9 cellular contexts compared by ENCODE assay signal in the genomic region with DNA sequence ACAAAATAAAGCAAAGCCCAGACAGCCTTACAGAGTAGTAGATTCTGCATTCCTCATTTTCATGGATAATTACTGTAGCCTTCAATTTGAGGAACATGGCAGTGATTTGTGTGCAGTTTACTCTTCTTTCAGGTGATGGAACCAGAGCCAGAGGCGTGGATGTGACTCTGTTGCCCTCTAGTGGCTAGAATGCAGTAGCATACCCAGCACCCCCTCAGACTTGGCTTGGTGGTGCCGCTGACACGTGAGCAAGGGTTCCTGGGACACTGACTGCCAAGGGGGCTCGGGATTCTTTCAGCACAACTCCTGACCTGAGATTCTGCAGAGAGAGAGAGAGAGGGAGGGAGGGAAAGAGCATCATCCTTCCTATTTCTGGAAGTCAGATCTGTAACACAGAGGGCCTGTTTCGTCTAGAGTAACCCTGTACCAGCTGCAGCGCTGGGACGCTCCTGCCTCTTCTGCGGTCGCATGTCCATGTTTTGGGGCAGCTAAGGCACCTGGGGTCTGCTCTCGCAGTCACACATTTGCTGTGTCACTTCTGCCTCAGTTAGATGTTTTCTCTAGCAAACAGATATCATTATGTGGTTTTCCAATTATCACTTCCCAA.
DNase-seq lines count a peak whose midpoint lies in the region; ATAC-seq, FAIRE-seq and TF ChIP-seq lines count a peak whose summit lies in the region.
"Had no signal": no experiment of that assay in that cellular context is flagged by ENCODE, and none has a peak within 500 bp of the region (broad histone marks: within the 10 kb centered on the region; RNA-seq: fewer than 3 reads in every experiment).

No MANE protein-coding gene starts in this region.

- no peak overlapping the region for H3K27ac ChIP-seq in prostate gland

- no peak for FAIRE-seq in RCC 7860 (lab: Jason Lieb, UNC)
- FAIRE-seq: endometrium had no signal

- TF ChIP-seq EP300 in Ishikawa (IDR thresholded peaks at IDR 0.05; ENCODE audit: borderline replicate concordance): no peak

- intact Hi-C loops in left cardiac atrium (cut with DNase I) (no loop called here), prostate gland (cut with DNase I) (no loop called here)

- no peaks in the 10 kb centered on the region for H3K4me1 ChIP-seq in prostate gland (replicated peaks)

- no peaks in the 10 kb centered on the region for H3K4me1 Mint-ChIP-seq in activated naive CD8-positive, alpha-beta T cell treated with anti-CD3 and anti-CD28 coated beads, Interleukin-2, amount 50 U/mL, for 24 hours

- ATAC-seq in GM21529 (IDR thresholded peaks at IDR 0.05; ENCODE audit: unreplicated experiment) (peak; percentile 98), left cardiac atrium (peak; percentile 78 to 89)
- ATAC-seq in activated naive CD8-positive, alpha-beta T cell treated with anti-CD3 and anti-CD28 coated beads, Interleukin-2, amount 50 U/mL, for 24 hours: peak; percentile 81

- TF ChIP-seq RAD21 in Ishikawa (IDR thresholded peaks at IDR 0.05; ENCODE audit: low read depth): peak; percentile 76

- no peaks in the 10 kb centered on the region for H3K9me3 ChIP-seq in prostate gland

- TF ChIP-seq POLR2A in prostate gland (IDR thresholded peaks at IDR 0.05): no peak

- no peak overlapping the region for H3K4me3 Mint-ChIP-seq in activated naive CD8-positive, alpha-beta T cell treated with anti-CD3 and anti-CD28 coated beads, Interleukin-2, amount 50 U/mL, for 24 hours

- peak; percentile 5 for DNase-seq in GDM1 (lab: John Stamatoyannopoulos, UW)
- DNase-seq in RCC 7860 (ENCODE audit: low spot score): peak; percentile 8
- DNase-seq in activated naive CD8-positive, alpha-beta T cell treated with anti-CD3 and anti-CD28 coated beads, Interleukin-2, amount 50 U/mL, for 24 hours: peak; percentile 29
- DNase-seq in left cardiac atrium: peak; percentile 44
- peak; percentile 27 for DNase-seq in prostate gland (ENCODE audit: low spot score)
- no peak for DNase-seq in effector CD8-positive, alpha-beta T cell (lab: John Stamatoyannopoulos, UW)

- no peaks in the 10 kb centered on the region for H3K36me3 Mint-ChIP-seq in activated naive CD8-positive, alpha-beta T cell treated with anti-CD3 and anti-CD28 coated beads, Interleukin-2, amount 50 U/mL, for 24 hours (ENCODE audit: low read depth)

- 40% methylated on average over 10 of the region's 10 CpGs for WGBS in prostate gland

- TF ChIP-seq CTCF in prostate gland (IDR thresholded peaks at IDR 0.05): peak; percentile 64 to 85 (median 78)

- H3K27ac Mint-ChIP-seq in activated naive CD8-positive, alpha-beta T cell treated with anti-CD3 and anti-CD28 coated beads, Interleukin-2, amount 50 U/mL, for 24 hours: no peak overlapping the region

- peaks cover 4% of the 10 kb centered on the region for H3K27me3 Mint-ChIP-seq in activated naive CD8-positive, alpha-beta T cell treated with anti-CD3 and anti-CD28 coated beads, Interleukin-2, amount 50 U/mL, for 24 hours

- H3K9me3 Mint-ChIP-seq in activated naive CD8-positive, alpha-beta T cell treated with anti-CD3 and anti-CD28 coated beads, Interleukin-2, amount 50 U/mL, for 24 hours: no peaks in the 10 kb centered on the region

- no peaks in the 10 kb centered on the region for H3K36me3 ChIP-seq in prostate gland

- no peak overlapping the region for H3K4me3 ChIP-seq in prostate gland

- no peaks in the 10 kb centered on the region for H3K27me3 ChIP-seq in prostate gland (replicated peaks; ENCODE audit: insufficient read depth)

TF ChIP-seq in Ishikawa, 13 proteins besides CTCF, POLR2A, EP300 and RAD21:
- TF ChIP-seq, protein P1, sequence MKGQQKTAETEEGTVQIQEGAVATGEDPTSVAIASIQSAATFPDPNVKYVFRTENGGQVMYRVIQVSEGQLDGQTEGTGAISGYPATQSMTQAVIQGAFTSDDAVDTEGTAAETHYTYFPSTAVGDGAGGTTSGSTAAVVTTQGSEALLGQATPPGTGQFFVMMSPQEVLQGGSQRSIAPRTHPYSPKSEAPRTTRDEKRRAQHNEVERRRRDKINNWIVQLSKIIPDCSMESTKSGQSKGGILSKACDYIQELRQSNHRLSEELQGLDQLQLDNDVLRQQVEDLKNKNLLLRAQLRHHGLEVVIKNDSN (IDR thresholded peaks at IDR 0.05): peak; percentile 41; the same call in 1 of the 2 replicates
- no peak for TF ChIP-seq TCF12 (IDR thresholded peaks at IDR 0.05; ENCODE audit: low read depth)
- no peak for TF ChIP-seq EGR1 (IDR thresholded peaks at IDR 0.05)
- peak; percentile 96 for TF ChIP-seq TEAD4 (IDR thresholded peaks at IDR 0.05)
- no peak for TF ChIP-seq NFIC (IDR thresholded peaks at IDR 0.05)
- no peak for TF ChIP-seq CREB1 (IDR thresholded peaks at IDR 0.05; ENCODE audit: low read depth)
TF ChIP-seq in Ishikawa: peak in this region for 2.
